Comparison of ENCODE assay signal across 11 cellular contexts in the genomic region with DNA sequence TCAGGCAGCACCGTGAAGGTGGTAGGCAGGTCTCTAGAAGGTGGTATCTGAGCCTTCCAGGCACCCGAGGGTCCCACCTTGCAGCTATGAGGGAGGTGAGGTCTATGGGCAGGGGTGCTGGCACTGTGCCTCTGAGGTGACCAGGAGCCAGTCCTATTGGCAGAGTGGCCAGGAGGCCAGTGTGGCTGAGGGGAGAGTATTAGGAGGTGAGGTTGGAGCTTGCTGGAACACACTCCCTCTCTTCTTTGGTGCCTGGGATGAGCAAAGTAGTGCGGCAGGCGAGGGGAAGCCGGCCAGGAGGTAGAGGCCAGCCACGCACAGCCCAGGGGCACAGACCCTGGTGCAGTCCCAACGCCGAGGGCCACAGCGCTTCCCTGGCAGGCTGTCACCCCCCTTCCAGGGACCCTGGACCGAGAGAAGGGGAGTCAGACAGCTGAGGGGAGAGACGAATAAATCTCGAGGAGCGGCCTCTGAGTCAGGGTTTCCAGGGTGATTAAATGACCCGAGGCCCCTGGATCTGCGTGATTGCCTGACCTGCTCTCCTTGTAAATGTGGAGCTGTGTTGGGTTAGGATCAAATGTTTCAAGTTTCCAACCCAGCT.
DNase-seq lines count a peak whose midpoint lies in the region; ATAC-seq and TF ChIP-seq lines count a peak whose summit lies in the region.
"Had no signal": no experiment of that assay in that cellular context is flagged by ENCODE, and none has a peak within 500 bp of the region (broad histone marks: within the 10 kb centered on the region; RNA-seq: fewer than 3 reads in every experiment).

No MANE protein-coding gene starts in this region.

- ATAC-seq in Right ventricle myocardium inferior (no peak), HG02588 (IDR thresholded peaks at IDR 0.05; ENCODE audit: unreplicated experiment) (no peak), gastrocnemius medialis (no peak), GM21367 (IDR thresholded peaks at IDR 0.05; ENCODE audit: unreplicated experiment) (no peak), HG03135 (IDR thresholded peaks at IDR 0.05; ENCODE audit: unreplicated experiment) (no peak)

- H3K9me3 ChIP-seq in left ventricle myocardium inferior (replicated peaks) (peaks cover 37% of the 10 kb centered on the region), gastrocnemius medialis (no peaks in the 10 kb centered on the region)
- H3K9me3 ChIP-seq: thyroid gland had no signal

- intact Hi-C loops in left ventricle myocardium inferior (cut with micrococcal nuclease) (no loop called here), Right ventricle myocardium inferior (cut with DNase I) (loop anchor here (2.0 kb wide), 1 partner anchor 48 kb away; no protein-coding TSS in a partner anchor), posterior vena cava (cut with DNase I) (loop anchor here in 1 of 2 donors (1.0 kb wide), 1 partner anchor 41 kb away; no protein-coding TSS in a partner anchor), gastrocnemius medialis (cut with DNase I; ENCODE audit: low total_unique reads) (loop anchor here (5.0 kb wide), 1 partner anchor 274 kb away; no protein-coding TSS in a partner anchor)

- H3K4me1 ChIP-seq in left ventricle myocardium inferior (peaks cover 39% of the 10 kb centered on the region), gastrocnemius medialis (peaks cover 31 to 46% of the 10 kb centered on the region in 2 donors)

- H3K27me3 ChIP-seq in left ventricle myocardium inferior (ENCODE audit: low read depth) (no peaks in the 10 kb centered on the region), gastrocnemius medialis (no peaks in the 10 kb centered on the region)
- H3K27me3 ChIP-seq: thyroid gland had no signal

- TF ChIP-seq POLR2A in gastrocnemius medialis (IDR thresholded peaks at IDR 0.05), result no peak

- in situ Hi-C loops in gastrocnemius medialis (cut with MboI; ENCODE audit: low sequenced_read_pairs in 4 of 4), result no loop called here

- H3K36me3 ChIP-seq in left ventricle myocardium inferior (peaks cover 22% of the 10 kb centered on the region), gastrocnemius medialis (peaks cover 0 to 3% of the 10 kb centered on the region in 2 donors)
- H3K36me3 ChIP-seq: thyroid gland had no signal

- DNase-seq in left ventricle myocardium inferior (no peak), Right ventricle myocardium inferior (ENCODE audit: missing footprints) (no peak), fibroblast of mammary gland (ENCODE audit: low read depth) (peak; percentile 26), posterior vena cava (ENCODE audit: low spot score) (peak; percentile 68), gastrocnemius medialis (no peak)
- DNase-seq: cortex of kidney, NCI-H524 treated with DMSO at 0.1 percent for 48 hours, thyroid gland had no signal

- H3K27ac ChIP-seq in left ventricle myocardium inferior (replicated peaks) (peak overlapping the region; percentile 19), gastrocnemius medialis (peak overlapping the region in 1 of 4 donors; percentile 38)
- H3K27ac ChIP-seq: thyroid gland had no signal

- H3K4me3 ChIP-seq in left ventricle myocardium inferior (no peak overlapping the region), fibroblast of mammary gland (ENCODE audit: control insufficient read depth, low read depth, low read length) (no peak overlapping the region), gastrocnemius medialis (no peak overlapping the region)
- H3K4me3 ChIP-seq: thyroid gland had no signal

- TF ChIP-seq CTCF in left ventricle myocardium inferior (IDR thresholded peaks at IDR 0.05; ENCODE audit: borderline replicate concordance), result no peak
- no peak for TF ChIP-seq CTCF in fibroblast of mammary gland (conservative IDR thresholded peaks at IDR 0.05; ENCODE audit: control insufficient read depth, insufficient read depth, low read depth, low read length)
- no peak for TF ChIP-seq CTCF in gastrocnemius medialis (IDR thresholded peaks at IDR 0.05 in 4 of 5, conservative IDR thresholded peaks at IDR 0.05 in 1 of 5)

Comparison
In these comparisons a context has a peak if more than half of its experiments do, and no peak if none do; other contexts are left out.
1. DNase-seq: peak in fibroblast of mammary gland (single experiment) and posterior vena cava (single experiment); none in left ventricle myocardium inferior (single experiment), Right ventricle myocardium inferior (single experiment) and gastrocnemius medialis (0 of 2).